In genomic region chr1:83574749-83575148, GRCh38 we compare ENCODE assay signal across 25 cellular contexts.
"Had no signal": no experiment of that assay in that cellular context is flagged by ENCODE, and none has a peak within 500 bp of the region (broad histone marks: within the 10 kb centered on the region; RNA-seq: fewer than 3 reads in every experiment).

No MANE protein-coding gene starts in this region.

- H3K4me1 ChIP-seq: breast epithelium, heart left ventricle, parathyroid adenoma, right lobe of liver, tibial nerve had no signal

- H3K27me3 Mint-ChIP-seq: naive thymus-derived CD4-positive, alpha-beta T cell; stimulated activated naive CD8-positive, alpha-beta T cell treated with anti-CD3 and anti-CD28 coated beads, Interleukin-15, Interleukin-2, amounts not matched to agents 100 ng/mL and 50 ng/mL, for 24 hours had no signal

- H3K9me3 ChIP-seq: gastroesophageal sphincter, heart left ventricle, neutrophil, right lobe of liver, tibial nerve had no signal

- H3K27ac Mint-ChIP-seq: activated T-cell treated with anti-CD3 and anti-CD28 coated beads, Interleukin-2, amount 50 U/mL, for 72 hours; stimulated activated naive CD8-positive, alpha-beta T cell treated with anti-CD3 and anti-CD28 coated beads, Interleukin-15, Interleukin-2, amounts not matched to agents 100 ng/mL and 50 ng/mL, for 24 hours had no signal

- H3K4me3 Mint-ChIP-seq: activated T-cell treated with anti-CD3 and anti-CD28 coated beads, Interleukin-2, amount 50 U/mL, for 72 hours; naive thymus-derived CD4-positive, alpha-beta T cell; stimulated activated naive CD8-positive, alpha-beta T cell treated with anti-CD3 and anti-CD28 coated beads, Interleukin-15, Interleukin-2, amounts not matched to agents 100 ng/mL and 50 ng/mL, for 24 hours had no signal

- H3K79me2 ChIP-seq: parathyroid adenoma had no signal

- H3K9me3 Mint-ChIP-seq: activated T-cell treated with anti-CD3 and anti-CD28 coated beads, Interleukin-2, amount 50 U/mL, for 72 hours had no signal

- FAIRE-seq: endometrium, small intestine, urothelium cell line had no signal

- DNase-seq: activated CD4-positive, alpha-beta T cell treated with anti-CD3 and anti-CD28 coated beads for 1 hour; activated CD8-positive, alpha-beta memory T cell treated with anti-CD3 and anti-CD28 coated beads for 24 hours; activated CD8-positive, alpha-beta memory T cell treated with anti-CD3 and anti-CD28 coated beads, Interleukin-2, amount 50 U/mL, for 48 hours; activated effector memory CD4-positive, alpha-beta T cell treated with anti-CD3 and anti-CD28 coated beads, Interleukin-2, amount 50 U/mL, for 16 hours; activated naive CD4-positive, alpha-beta T cell treated with anti-CD3 and anti-CD28 coated beads, Interleukin-2, amount 50 U/mL, for 16 hours; activated T-cell treated with anti-CD3 and anti-CD28 coated beads, Interleukin-2, amount 50 U/mL, for 72 hours; aorta; erythroblast; heart left ventricle; kidney glomerular epithelial cell; naive thymus-derived CD4-positive, alpha-beta T cell; right lobe of liver; small intestine; stimulated activated CD4-positive, alpha-beta T cell treated with anti-CD3 and anti-CD28 coated beads, Interleukin-15, amount 100 ng/mL, for 24 hours; stimulated activated CD4-positive, alpha-beta T cell treated with anti-CD3 and anti-CD28 coated beads, Interleukin-2, amount 100 ng/mL, for 48 hours; WERI-Rb-1 had no signal

- H3K4me3 ChIP-seq: breast epithelium, coronary artery, gastroesophageal sphincter, heart left ventricle, right lobe of liver, tibial nerve had no signal

- ATAC-seq: activated T-cell treated with anti-CD3 and anti-CD28 coated beads, Interleukin-2, amount 50 U/mL, for 72 hours; gastroesophageal sphincter; heart left ventricle; naive thymus-derived CD4-positive, alpha-beta T cell; right lobe of liver had no signal

- H3K27me3 ChIP-seq: breast epithelium, gastroesophageal sphincter, heart left ventricle, neutrophil, right lobe of liver, tibial nerve had no signal

- H3K9ac ChIP-seq: parathyroid adenoma had no signal

- H3K36me3 ChIP-seq: breast epithelium, gastroesophageal sphincter, heart left ventricle, neutrophil, right lobe of liver, tibial nerve, WERI-Rb-1 had no signal

- H3K27ac ChIP-seq: breast epithelium, coronary artery, gastroesophageal sphincter, heart left ventricle, neutrophil, parathyroid adenoma, right lobe of liver, tibial nerve, WERI-Rb-1 had no signal

- H2AFZ ChIP-seq: parathyroid adenoma had no signal
